Comparison of ENCODE assay signal across 8 cellular contexts in the genomic region with DNA sequence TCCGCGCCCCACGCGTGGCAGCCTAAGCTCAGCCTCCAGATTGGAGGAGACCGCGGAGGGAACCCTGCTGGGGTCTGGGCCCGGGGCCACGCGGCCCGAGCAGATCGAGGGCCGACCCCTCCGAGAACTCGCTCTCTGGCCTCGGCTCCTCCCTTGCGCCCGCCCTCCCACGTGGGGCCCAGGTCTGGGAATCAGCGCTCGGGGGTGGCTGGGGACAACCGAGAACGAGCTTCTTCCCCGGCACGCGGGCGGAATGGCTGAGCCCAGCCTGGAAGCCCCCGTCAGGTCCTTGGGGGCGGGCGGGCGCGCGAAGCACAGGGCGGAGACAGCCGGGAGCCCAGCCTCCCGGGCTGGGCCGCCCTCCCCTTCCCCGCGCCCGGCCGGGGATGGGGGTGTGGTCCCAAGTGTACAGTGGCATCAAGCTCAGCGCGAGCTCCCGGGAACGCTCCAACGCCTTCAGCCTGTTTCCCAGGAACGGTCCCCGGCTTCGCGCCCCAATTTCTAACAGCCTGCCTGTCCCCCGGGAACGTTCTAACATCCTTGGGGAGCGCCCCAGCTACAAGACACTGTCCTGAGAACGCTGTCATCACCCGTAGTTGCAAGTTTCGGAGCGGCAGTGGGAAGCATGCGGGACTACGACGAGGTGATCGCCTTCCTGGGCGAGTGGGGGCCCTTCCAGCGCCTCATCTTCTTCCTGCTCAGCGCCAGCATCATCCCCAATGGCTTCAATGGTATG. TPM values are rescaled to one million over a fixed set of nuclear protein-coding genes. Genes with fewer than 3 reads are reported as not detected.
DNase-seq lines count a peak whose midpoint lies in the region; ATAC-seq and TF ChIP-seq lines count a peak whose summit lies in the region.

A gene (plus strand): TSS at position 403 of the 736 bp plus-strand sequence. CDS start 223 bp downstream, at position 626.

- intact Hi-C loops in spleen (cut with DNase I; ENCODE audit: low total_unique reads) = no loop called here

- H3K4me1 ChIP-seq in spleen = peaks cover 8 to 73% (median 31%) of the 10 kb centered on the region in 6 donors

- DNase-seq in 8988T (peak; percentile 88), NCI-H2171 (lab: John Stamatoyannopoulos, UW) (peak; percentile 75), WERI-Rb-1 (peak; percentile 97), cardiac fibroblast (ENCODE audit: low read depth in 2 of 2) (peak; percentile 93 to 97), inferior parietal cortex (ENCODE audit: extremely low spot score) (peak; percentile 82), spleen (peak; percentile 95)

- H3K9me3 ChIP-seq in WERI-Rb-1 (ENCODE audit: severe bottlenecking) (no peaks in the 10 kb centered on the region), spleen (no peaks in the 10 kb centered on the region)

- H3K36me3 ChIP-seq in WERI-Rb-1 (no peaks in the 10 kb centered on the region), spleen (no peaks in the 10 kb centered on the region)

- peak within 1 kb of the TSS; percentile 96 for H3K27ac ChIP-seq in WERI-Rb-1
- peak within 1 kb of the TSS; percentile 80 to 98 (median 95) for H3K27ac ChIP-seq in spleen

- peaks cover 2% of the 10 kb centered on the region for H3K27me3 ChIP-seq in WERI-Rb-1 (ENCODE audit: insufficient read depth, low read depth, severe bottlenecking)
- peaks cover 0 to 37% (median 5%) of the 10 kb centered on the region in 7 donors for H3K27me3 ChIP-seq in spleen (replicated peaks in 1 of 7)

- ATAC-seq in GM18520 (IDR thresholded peaks at IDR 0.05; ENCODE audit: unreplicated experiment) (peak; percentile 38), HG03064 (IDR thresholded peaks at IDR 0.05; ENCODE audit: low read depth, unreplicated experiment) (peak; percentile 58)

- WGBS in spleen, 5 donors = 0 to 1% (median 1%) methylated on average over 21 to 63 of the region's 63 CpGs

- H3K4me3 ChIP-seq in WERI-Rb-1 (ENCODE audit: low read depth, low read length) = peak within 1 kb of the TSS; percentile 73
- H3K4me3 ChIP-seq in cardiac fibroblast (replicated peaks in 1 of 2; ENCODE audit: low read depth in 2 of 2, low read length in 2 of 2) = peak within 1 kb of the TSS; percentile 64 to 71
- peak within 1 kb of the TSS; percentile 59 to 77 (median 64) for H3K4me3 ChIP-seq in spleen

- peak in 1 of 3 donors; percentile 66 for TF ChIP-seq POLR2A in spleen (IDR thresholded peaks at IDR 0.05)

- no peak for TF ChIP-seq CTCF in WERI-Rb-1 (IDR thresholded peaks at IDR 0.05; ENCODE audit: low read depth, low read length)
- TF ChIP-seq CTCF in cardiac fibroblast (IDR thresholded peaks at IDR 0.05; ENCODE audit: low read depth, low read length) = no peak
- peak in 1 of 11 experiments; percentile 14 for TF ChIP-seq CTCF in spleen (IDR thresholded peaks at IDR 0.05 in 8 of 11, conservative IDR thresholded peaks at IDR 0.05 in 3 of 11)

RNA-seq across cellular contexts. Expression of the gene that starts here (rescaled TPM):
- 10 to 100 TPM in 4 of 7 donors, 1 to 10 TPM in 3; 6.3 to 25.1 (median 11.5) TPM for total RNA-seq in spleen
- 1 to 10 TPM in 2 of 3 donors, under 1 TPM in 1; 0.47 to 2.3 (median 1.7) TPM for polyA plus RNA-seq in spleen

Comparison
In these comparisons a context has a peak if more than half of its experiments do, and no peak if none do; other contexts are left out.
1. Peak in every context shown above with its lines: DNase-seq, ATAC-seq, H3K4me3 ChIP-seq and H3K27ac ChIP-seq.